1 cellular context compared by ENCODE assay signal in the genomic region with DNA sequence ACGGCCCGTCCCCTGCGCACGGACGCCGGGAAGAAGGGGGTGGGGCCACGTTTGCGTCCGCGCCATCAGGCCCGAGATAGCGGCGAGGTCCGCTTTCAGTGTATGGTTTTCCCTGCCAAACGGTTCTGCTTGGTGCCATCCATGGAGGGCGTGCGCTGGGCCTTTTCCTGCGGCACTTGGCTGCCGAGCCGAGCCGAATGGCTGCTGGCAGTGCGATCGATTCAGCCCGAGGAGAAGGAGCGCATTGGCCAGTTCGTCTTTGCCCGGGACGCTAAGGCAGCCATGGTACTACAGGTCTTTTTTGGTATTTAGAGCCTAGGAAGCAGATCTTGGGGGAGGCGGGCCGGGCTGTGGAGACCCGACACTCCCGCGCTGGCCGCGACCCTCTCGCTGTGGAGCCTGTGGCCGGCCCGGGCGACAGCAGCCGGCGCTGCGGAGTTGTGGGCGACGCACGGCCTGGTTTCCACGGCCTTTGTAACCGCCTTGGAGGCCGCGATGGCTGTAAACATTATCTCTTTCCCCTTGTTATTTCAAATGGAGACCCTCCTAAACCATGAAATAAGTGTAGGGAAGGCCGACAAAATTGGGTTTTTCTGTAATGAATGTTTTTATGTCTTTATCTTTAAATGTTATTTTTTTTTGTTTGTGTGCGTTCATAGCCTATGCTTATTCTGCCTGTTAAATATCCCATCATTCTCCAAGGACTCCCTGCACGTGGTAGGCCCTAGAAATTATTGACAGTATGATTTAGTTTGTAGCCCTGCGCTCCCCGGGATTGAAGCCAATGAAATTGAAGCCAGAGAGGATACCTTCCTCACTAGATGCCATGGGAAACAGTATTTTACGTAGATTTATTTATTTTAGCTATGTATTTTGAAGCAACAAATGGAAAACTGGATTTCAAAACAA.
A peak's percentile ranks its signal among the peaks of the same experiment; 100 is the strongest.
TF ChIP-seq lines count a peak whose summit lies in the region.

A gene with protein sequence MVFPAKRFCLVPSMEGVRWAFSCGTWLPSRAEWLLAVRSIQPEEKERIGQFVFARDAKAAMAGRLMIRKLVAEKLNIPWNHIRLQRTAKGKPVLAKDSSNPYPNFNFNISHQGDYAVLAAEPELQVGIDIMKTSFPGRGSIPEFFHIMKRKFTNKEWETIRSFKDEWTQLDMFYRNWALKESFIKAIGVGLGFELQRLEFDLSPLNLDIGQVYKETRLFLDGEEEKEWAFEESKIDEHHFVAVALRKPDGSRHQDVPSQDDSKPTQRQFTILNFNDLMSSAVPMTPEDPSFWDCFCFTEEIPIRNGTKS (plus strand): TSS at position 54 of the 909 bp plus-strand sequence. CDS start 49 bp downstream, at position 103.

TF ChIP-seq in HepG2, 621 proteins besides CTCF, POLR2A, EP300 and RAD21 (continued from another document and continues in another):
- TF ChIP-seq, protein P1, sequence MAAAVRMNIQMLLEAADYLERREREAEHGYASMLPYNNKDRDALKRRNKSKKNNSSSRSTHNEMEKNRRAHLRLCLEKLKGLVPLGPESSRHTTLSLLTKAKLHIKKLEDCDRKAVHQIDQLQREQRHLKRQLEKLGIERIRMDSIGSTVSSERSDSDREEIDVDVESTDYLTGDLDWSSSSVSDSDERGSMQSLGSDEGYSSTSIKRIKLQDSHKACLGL (CRISPR knock-in tag; IDR thresholded peaks at IDR 0.05) = 0 out of 2 replicates have a peak, but pooled peaks have one; percentile 21
- TF ChIP-seq RBAK (CRISPR knock-in tag; IDR thresholded peaks at IDR 0.05) = 0 out of 2 replicates have a peak, but pooled peaks have one; percentile 59
- TF ChIP-seq JUNB (CRISPR knock-in tag; IDR thresholded peaks at IDR 0.05; ENCODE audit: borderline replicate concordance) = 0 out of 2 replicates have a peak, but pooled peaks have one; percentile 17
- peak; percentile 35; the same call in 1 of the 2 replicates for TF ChIP-seq MXD4 (CRISPR knock-in tag; IDR thresholded peaks at IDR 0.05)
- TF ChIP-seq, protein P2, sequence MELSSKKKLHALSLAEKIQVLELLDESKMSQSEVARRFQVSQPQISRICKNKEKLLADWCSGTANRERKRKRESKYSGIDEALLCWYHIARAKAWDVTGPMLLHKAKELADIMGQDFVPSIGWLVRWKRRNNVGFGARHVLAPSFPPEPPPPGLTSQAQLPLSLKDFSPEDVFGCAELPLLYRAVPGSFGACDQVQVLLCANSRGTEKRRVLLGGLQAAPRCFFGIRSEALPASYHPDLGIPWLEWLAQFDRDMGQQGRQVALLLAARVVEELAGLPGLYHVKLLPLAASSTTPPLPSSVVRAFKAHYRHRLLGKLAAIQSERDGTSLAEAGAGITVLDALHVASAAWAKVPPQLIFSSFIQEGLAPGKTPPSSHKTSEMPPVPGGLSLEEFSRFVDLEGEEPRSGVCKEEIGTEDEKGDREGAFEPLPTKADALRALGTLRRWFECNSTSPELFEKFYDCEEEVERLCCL (CRISPR knock-in tag; IDR thresholded peaks at IDR 0.05; ENCODE audit: borderline replicate concordance) = 0 out of 2 replicates have a peak, but pooled peaks have one; percentile 41
- peak; percentile 84 for TF ChIP-seq SP140L (CRISPR knock-in tag; IDR thresholded peaks at IDR 0.05; ENCODE audit: borderline replicate concordance)
- peak; percentile 72; the same call in 1 of the 2 replicates for TF ChIP-seq ZNF558 (CRISPR knock-in tag; IDR thresholded peaks at IDR 0.05; ENCODE audit: borderline replicate concordance)
- TF ChIP-seq ZNF883 (CRISPR knock-in tag; IDR thresholded peaks at IDR 0.05; ENCODE audit: not compliant biosample characterization) = peak; percentile 73
- peak; percentile 28; the same call in 1 of the 2 replicates for TF ChIP-seq ZNF614 (CRISPR knock-in tag; IDR thresholded peaks at IDR 0.05; ENCODE audit: borderline replicate concordance)
- TF ChIP-seq, protein P3, sequence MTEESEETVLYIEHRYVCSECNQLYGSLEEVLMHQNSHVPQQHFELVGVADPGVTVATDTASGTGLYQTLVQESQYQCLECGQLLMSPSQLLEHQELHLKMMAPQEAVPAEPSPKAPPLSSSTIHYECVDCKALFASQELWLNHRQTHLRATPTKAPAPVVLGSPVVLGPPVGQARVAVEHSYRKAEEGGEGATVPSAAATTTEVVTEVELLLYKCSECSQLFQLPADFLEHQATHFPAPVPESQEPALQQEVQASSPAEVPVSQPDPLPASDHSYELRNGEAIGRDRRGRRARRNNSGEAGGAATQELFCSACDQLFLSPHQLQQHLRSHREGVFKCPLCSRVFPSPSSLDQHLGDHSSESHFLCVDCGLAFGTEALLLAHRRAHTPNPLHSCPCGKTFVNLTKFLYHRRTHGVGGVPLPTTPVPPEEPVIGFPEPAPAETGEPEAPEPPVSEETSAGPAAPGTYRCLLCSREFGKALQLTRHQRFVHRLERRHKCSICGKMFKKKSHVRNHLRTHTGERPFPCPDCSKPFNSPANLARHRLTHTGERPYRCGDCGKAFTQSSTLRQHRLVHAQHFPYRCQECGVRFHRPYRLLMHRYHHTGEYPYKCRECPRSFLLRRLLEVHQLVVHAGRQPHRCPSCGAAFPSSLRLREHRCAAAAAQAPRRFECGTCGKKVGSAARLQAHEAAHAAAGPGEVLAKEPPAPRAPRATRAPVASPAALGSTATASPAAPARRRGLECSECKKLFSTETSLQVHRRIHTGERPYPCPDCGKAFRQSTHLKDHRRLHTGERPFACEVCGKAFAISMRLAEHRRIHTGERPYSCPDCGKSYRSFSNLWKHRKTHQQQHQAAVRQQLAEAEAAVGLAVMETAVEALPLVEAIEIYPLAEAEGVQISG (CRISPR knock-in tag; IDR thresholded peaks at IDR 0.05) = peak; percentile 34; the same call in 1 of the 2 replicates
- peak; percentile 9; the same call in 1 of the 2 replicates for TF ChIP-seq HOXA3 (CRISPR knock-in tag; IDR thresholded peaks at IDR 0.05)
- no peak for TF ChIP-seq RFX3 (CRISPR knock-in tag; IDR thresholded peaks at IDR 0.05)
- TF ChIP-seq ZNF775 (CRISPR knock-in tag; IDR thresholded peaks at IDR 0.05; ENCODE audit: borderline replicate concordance) = 0 out of 2 replicates have a peak, but pooled peaks have one; percentile 63
- TF ChIP-seq ZC3H4 (CRISPR knock-in tag; IDR thresholded peaks at IDR 0.05; ENCODE audit: borderline replicate concordance) = peak; percentile 39; the same call in 1 of the 2 replicates
- 0 out of 2 replicates have a peak, but pooled peaks have one; percentile 41 for TF ChIP-seq FOXK1 (CRISPR knock-in tag; IDR thresholded peaks at IDR 0.05; ENCODE audit: borderline replicate concordance, low read depth)
- no peak for TF ChIP-seq XBP1 (CRISPR knock-in tag; IDR thresholded peaks at IDR 0.05)
- peak; percentile 23; the same call in 1 of the 2 replicates for TF ChIP-seq ZNF263 (CRISPR knock-in tag; IDR thresholded peaks at IDR 0.05)
- peak; percentile 63; the same call in 1 of the 2 replicates for TF ChIP-seq ZNF451 (CRISPR knock-in tag; IDR thresholded peaks at IDR 0.05)
- 0 out of 2 replicates have a peak, but pooled peaks have one; percentile 17 for TF ChIP-seq JUND (CRISPR knock-in tag; IDR thresholded peaks at IDR 0.05)
- TF ChIP-seq SALL1 (CRISPR knock-in tag; IDR thresholded peaks at IDR 0.05) = peak; percentile 86
- no peak for TF ChIP-seq SMYD3 (CRISPR knock-in tag; IDR thresholded peaks at IDR 0.05)
- TF ChIP-seq, protein P4, sequence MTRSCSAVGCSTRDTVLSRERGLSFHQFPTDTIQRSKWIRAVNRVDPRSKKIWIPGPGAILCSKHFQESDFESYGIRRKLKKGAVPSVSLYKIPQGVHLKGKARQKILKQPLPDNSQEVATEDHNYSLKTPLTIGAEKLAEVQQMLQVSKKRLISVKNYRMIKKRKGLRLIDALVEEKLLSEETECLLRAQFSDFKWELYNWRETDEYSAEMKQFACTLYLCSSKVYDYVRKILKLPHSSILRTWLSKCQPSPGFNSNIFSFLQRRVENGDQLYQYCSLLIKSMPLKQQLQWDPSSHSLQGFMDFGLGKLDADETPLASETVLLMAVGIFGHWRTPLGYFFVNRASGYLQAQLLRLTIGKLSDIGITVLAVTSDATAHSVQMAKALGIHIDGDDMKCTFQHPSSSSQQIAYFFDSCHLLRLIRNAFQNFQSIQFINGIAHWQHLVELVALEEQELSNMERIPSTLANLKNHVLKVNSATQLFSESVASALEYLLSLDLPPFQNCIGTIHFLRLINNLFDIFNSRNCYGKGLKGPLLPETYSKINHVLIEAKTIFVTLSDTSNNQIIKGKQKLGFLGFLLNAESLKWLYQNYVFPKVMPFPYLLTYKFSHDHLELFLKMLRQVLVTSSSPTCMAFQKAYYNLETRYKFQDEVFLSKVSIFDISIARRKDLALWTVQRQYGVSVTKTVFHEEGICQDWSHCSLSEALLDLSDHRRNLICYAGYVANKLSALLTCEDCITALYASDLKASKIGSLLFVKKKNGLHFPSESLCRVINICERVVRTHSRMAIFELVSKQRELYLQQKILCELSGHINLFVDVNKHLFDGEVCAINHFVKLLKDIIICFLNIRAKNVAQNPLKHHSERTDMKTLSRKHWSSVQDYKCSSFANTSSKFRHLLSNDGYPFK (CRISPR knock-in tag; IDR thresholded peaks at IDR 0.05; ENCODE audit: borderline replicate concordance) = peak; percentile 36; the same call in 1 of the 2 replicates
- 0 out of 2 replicates have a peak, but pooled peaks have one; percentile 13 for TF ChIP-seq DR1 (CRISPR knock-in tag; IDR thresholded peaks at IDR 0.05)
- TF ChIP-seq, protein P5, sequence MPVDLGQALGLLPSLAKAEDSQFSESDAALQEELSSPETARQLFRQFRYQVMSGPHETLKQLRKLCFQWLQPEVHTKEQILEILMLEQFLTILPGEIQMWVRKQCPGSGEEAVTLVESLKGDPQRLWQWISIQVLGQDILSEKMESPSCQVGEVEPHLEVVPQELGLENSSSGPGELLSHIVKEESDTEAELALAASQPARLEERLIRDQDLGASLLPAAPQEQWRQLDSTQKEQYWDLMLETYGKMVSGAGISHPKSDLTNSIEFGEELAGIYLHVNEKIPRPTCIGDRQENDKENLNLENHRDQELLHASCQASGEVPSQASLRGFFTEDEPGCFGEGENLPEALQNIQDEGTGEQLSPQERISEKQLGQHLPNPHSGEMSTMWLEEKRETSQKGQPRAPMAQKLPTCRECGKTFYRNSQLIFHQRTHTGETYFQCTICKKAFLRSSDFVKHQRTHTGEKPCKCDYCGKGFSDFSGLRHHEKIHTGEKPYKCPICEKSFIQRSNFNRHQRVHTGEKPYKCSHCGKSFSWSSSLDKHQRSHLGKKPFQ (CRISPR knock-in tag; IDR thresholded peaks at IDR 0.05; ENCODE audit: insufficient replicate concordance) = peak; percentile 49
- TF ChIP-seq, protein P6, sequence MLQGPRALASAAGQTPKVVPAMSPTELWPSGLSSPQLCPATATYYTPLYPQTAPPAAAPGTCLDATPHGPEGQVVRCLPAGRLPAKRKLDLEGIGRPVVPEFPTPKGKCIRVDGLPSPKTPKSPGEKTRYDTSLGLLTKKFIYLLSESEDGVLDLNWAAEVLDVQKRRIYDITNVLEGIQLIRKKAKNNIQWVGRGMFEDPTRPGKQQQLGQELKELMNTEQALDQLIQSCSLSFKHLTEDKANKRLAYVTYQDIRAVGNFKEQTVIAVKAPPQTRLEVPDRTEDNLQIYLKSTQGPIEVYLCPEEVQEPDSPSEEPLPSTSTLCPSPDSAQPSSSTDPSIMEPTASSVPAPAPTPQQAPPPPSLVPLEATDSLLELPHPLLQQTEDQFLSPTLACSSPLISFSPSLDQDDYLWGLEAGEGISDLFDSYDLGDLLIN (CRISPR knock-in tag; IDR thresholded peaks at IDR 0.05; ENCODE audit: borderline replicate concordance) = peak; percentile 63; the same call in 1 of the 2 replicates
- TF ChIP-seq THAP11 (CRISPR knock-in tag; IDR thresholded peaks at IDR 0.05) = peak; percentile 62
- no peak for TF ChIP-seq LCORL (IDR thresholded peaks at IDR 0.05)
- peak; percentile 49; the same call in 1 of the 2 replicates for TF ChIP-seq LCORL (CRISPR knock-in tag; IDR thresholded peaks at IDR 0.05)
- TF ChIP-seq, protein P7, sequence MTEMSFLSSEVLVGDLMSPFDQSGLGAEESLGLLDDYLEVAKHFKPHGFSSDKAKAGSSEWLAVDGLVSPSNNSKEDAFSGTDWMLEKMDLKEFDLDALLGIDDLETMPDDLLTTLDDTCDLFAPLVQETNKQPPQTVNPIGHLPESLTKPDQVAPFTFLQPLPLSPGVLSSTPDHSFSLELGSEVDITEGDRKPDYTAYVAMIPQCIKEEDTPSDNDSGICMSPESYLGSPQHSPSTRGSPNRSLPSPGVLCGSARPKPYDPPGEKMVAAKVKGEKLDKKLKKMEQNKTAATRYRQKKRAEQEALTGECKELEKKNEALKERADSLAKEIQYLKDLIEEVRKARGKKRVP (CRISPR knock-in tag; IDR thresholded peaks at IDR 0.05) = peak in 1 of 2 experiments; percentile 9; a peak in 1 of 4 replicates
- TF ChIP-seq, protein P8, sequence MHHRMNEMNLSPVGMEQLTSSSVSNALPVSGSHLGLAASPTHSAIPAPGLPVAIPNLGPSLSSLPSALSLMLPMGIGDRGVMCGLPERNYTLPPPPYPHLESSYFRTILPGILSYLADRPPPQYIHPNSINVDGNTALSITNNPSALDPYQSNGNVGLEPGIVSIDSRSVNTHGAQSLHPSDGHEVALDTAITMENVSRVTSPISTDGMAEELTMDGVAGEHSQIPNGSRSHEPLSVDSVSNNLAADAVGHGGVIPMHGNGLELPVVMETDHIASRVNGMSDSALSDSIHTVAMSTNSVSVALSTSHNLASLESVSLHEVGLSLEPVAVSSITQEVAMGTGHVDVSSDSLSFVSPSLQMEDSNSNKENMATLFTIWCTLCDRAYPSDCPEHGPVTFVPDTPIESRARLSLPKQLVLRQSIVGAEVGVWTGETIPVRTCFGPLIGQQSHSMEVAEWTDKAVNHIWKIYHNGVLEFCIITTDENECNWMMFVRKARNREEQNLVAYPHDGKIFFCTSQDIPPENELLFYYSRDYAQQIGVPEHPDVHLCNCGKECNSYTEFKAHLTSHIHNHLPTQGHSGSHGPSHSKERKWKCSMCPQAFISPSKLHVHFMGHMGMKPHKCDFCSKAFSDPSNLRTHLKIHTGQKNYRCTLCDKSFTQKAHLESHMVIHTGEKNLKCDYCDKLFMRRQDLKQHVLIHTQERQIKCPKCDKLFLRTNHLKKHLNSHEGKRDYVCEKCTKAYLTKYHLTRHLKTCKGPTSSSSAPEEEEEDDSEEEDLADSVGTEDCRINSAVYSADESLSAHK (CRISPR knock-in tag; IDR thresholded peaks at IDR 0.05; ENCODE audit: borderline replicate concordance) = peak; percentile 30; the same call in 1 of the 2 replicates
- TF ChIP-seq ZNF557 (CRISPR knock-in tag; IDR thresholded peaks at IDR 0.05) = no peak; the same call in 1 of the 2 replicates
- no peak for TF ChIP-seq THYN1 (CRISPR knock-in tag; IDR thresholded peaks at IDR 0.05; ENCODE audit: borderline replicate concordance, low read depth)
- peak; percentile 87; the same call in 1 of the 2 replicates for TF ChIP-seq HES4 (CRISPR knock-in tag; IDR thresholded peaks at IDR 0.05; ENCODE audit: borderline replicate concordance)
- peak; percentile 45; the same call in 1 of the 2 replicates for TF ChIP-seq GFI1 (CRISPR knock-in tag; IDR thresholded peaks at IDR 0.05; ENCODE audit: borderline replicate concordance)
- TF ChIP-seq NR2F2 (IDR thresholded peaks at IDR 0.05; ENCODE audit: borderline replicate concordance, low read depth) = no peak
- TF ChIP-seq ZNF781 (CRISPR knock-in tag; IDR thresholded peaks at IDR 0.05; ENCODE audit: borderline replicate concordance, not compliant biosample characterization) = peak; percentile 87
- no peak for TF ChIP-seq ZNF333 (CRISPR knock-in tag; IDR thresholded peaks at IDR 0.05; ENCODE audit: borderline replicate concordance)
- TF ChIP-seq RNF2 (conservative IDR thresholded peaks at IDR 0.05; ENCODE audit: low read depth) = peak; percentile 64
- peak; percentile 35; the same call in 1 of the 2 replicates for TF ChIP-seq YEATS2 (CRISPR knock-in tag; IDR thresholded peaks at IDR 0.05; ENCODE audit: borderline replicate concordance)
